ENCODE assay signal across 8 cellular contexts in the genomic region with DNA sequence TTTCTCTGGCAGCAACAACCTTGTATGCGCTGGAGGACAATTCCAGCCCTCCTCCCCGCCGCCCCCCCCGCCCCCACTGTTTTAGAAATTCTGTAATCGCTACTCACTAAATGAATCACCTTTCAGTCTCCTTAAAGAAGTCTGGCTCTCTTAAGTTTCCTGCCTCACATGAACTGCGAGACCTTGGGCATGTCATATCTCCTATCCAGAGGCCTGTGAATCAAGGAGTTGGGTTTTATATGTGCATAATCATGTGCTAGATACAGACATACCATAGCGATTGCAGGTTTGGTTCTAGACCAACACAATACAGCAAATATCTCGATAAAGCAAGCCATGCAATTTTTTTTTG. TPM values are rescaled to one million over a fixed set of nuclear protein-coding genes. Genes with fewer than 3 reads are reported as not detected.
DNase-seq lines count a peak whose midpoint lies in the region; ATAC-seq and TF ChIP-seq lines count a peak whose summit lies in the region.

No MANE protein-coding gene starts in this region.

- peak overlapping the region; percentile 88 for H3K27ac ChIP-seq in naive thymus-derived CD4-positive, alpha-beta T cell (ENCODE audit: low read depth, low read length)

- CTCF ChIA-PET in naive thymus-derived CD4-positive, alpha-beta T cell (lab: Charles Lee): no interaction called here

- POLR2A ChIA-PET in naive thymus-derived CD4-positive, alpha-beta T cell (lab: Charles Lee): interaction anchor here (0.9 to 1.1 kb wide), 4 partner anchors 136 to 1050 kb away, joined by 3 to 6 read pairs (median 3); no protein-coding TSS in a partner anchor

- H3K4me3 ChIP-seq in naive thymus-derived CD4-positive, alpha-beta T cell (ENCODE audit: low read length): peak overlapping the region; percentile 96

- no peaks in the 10 kb centered on the region for H3K9me3 ChIP-seq in naive thymus-derived CD4-positive, alpha-beta T cell (ENCODE audit: control insufficient read depth in 2 of 3, low read length in 3 of 3)

- H3K4me1 ChIP-seq in naive thymus-derived CD4-positive, alpha-beta T cell (ENCODE audit: control insufficient read depth in 2 of 2, insufficient read depth in 2 of 2, low read length in 2 of 2): peaks cover 0 to 8% of the 10 kb centered on the region in 2 donors

- no peak for DNase-seq in activated CD4-positive, alpha-beta T cell treated with anti-CD3 and anti-CD28 coated beads, Interleukin-2, amount 10 ng/mL, durations not matched to agents 24 days and 14 days
- no peak for DNase-seq in activated CD4-positive, alpha-beta T cell treated with anti-CD3 and anti-CD28 coated beads for 4 hours
- DNase-seq in naive thymus-derived CD4-positive, alpha-beta T cell: peak in 1 of 9 donors; percentile 3
- no peak for DNase-seq in NCI-H1092 treated with DMSO at 0.1 percent for 48 hours (lab: John Stamatoyannopoulos, UW)
- DNase-seq in SK-N-DZ (ENCODE audit: low spot score): no peak
- DNase-seq in AG08396 (ENCODE audit: low spot score): no peak

- H3K4me3 Mint-ChIP-seq in activated CD4-positive, alpha-beta T cell treated with anti-CD3 and anti-CD28 coated beads, Interleukin-2, amount 10 ng/mL, durations not matched to agents 24 days and 14 days: peak overlapping the region; percentile 95
- H3K4me3 Mint-ChIP-seq in brain: peak overlapping the region; percentile 92 to 99 (median 96)
- peak overlapping the region; percentile 91 to 98 (median 95) for H3K4me3 Mint-ChIP-seq in naive thymus-derived CD4-positive, alpha-beta T cell

- H3K9me3 Mint-ChIP-seq in activated CD4-positive, alpha-beta T cell treated with anti-CD3 and anti-CD28 coated beads, Interleukin-2, amount 10 ng/mL, durations not matched to agents 24 days and 14 days: peaks cover 7% of the 10 kb centered on the region
- no peaks in the 10 kb centered on the region for H3K9me3 Mint-ChIP-seq in brain
- no peaks in the 10 kb centered on the region for H3K9me3 Mint-ChIP-seq in naive thymus-derived CD4-positive, alpha-beta T cell

- peaks cover 0 to 25% (median 0%) of the 10 kb centered on the region in 3 experiments for H3K36me3 ChIP-seq in naive thymus-derived CD4-positive, alpha-beta T cell (ENCODE audit: control insufficient read depth in 2 of 3, insufficient read depth in 3 of 3, low read length in 3 of 3)

- H3K36me3 Mint-ChIP-seq in activated CD4-positive, alpha-beta T cell treated with anti-CD3 and anti-CD28 coated beads, Interleukin-2, amount 10 ng/mL, durations not matched to agents 24 days and 14 days (ENCODE audit: low read depth): peaks cover 24% of the 10 kb centered on the region
- H3K36me3 Mint-ChIP-seq in brain: peaks cover 14% of the 10 kb centered on the region
- peaks cover 6 to 22% (median 16%) of the 10 kb centered on the region in 5 donors for H3K36me3 Mint-ChIP-seq in naive thymus-derived CD4-positive, alpha-beta T cell

- H3K27me3 ChIP-seq in naive thymus-derived CD4-positive, alpha-beta T cell (ENCODE audit: control insufficient read depth in 2 of 2, insufficient read depth in 2 of 2, low read length in 2 of 2): no peaks in the 10 kb centered on the region

- peak; percentile 11 for ATAC-seq in HG03439 (IDR thresholded peaks at IDR 0.05; ENCODE audit: unreplicated experiment)
- no peak for ATAC-seq in naive thymus-derived CD4-positive, alpha-beta T cell

- H3K4me1 Mint-ChIP-seq in activated CD4-positive, alpha-beta T cell treated with anti-CD3 and anti-CD28 coated beads, Interleukin-2, amount 10 ng/mL, durations not matched to agents 24 days and 14 days: peaks cover 15% of the 10 kb centered on the region
- H3K4me1 Mint-ChIP-seq in brain: peaks cover 37% of the 10 kb centered on the region
- peaks cover 12 to 57% (median 36%) of the 10 kb centered on the region in 7 donors for H3K4me1 Mint-ChIP-seq in naive thymus-derived CD4-positive, alpha-beta T cell

- H3K27ac Mint-ChIP-seq in activated CD4-positive, alpha-beta T cell treated with anti-CD3 and anti-CD28 coated beads, Interleukin-2, amount 10 ng/mL, durations not matched to agents 24 days and 14 days: peak overlapping the region; percentile 58
- peak overlapping the region in 4 of 5 experiments; percentile 92 to 94 (median 92) for H3K27ac Mint-ChIP-seq in brain
- H3K27ac Mint-ChIP-seq in naive thymus-derived CD4-positive, alpha-beta T cell: peak overlapping the region; percentile 84 to 98 (median 93)

- no peak for TF ChIP-seq CTCF in brain (conservative IDR thresholded peaks at IDR 0.05)

- intact Hi-C loops in activated CD4-positive, alpha-beta T cell treated with anti-CD3 and anti-CD28 coated beads, Interleukin-2, amount 10 ng/mL, durations not matched to agents 24 days and 14 days (cut with micrococcal nuclease): loop anchor here (1.0 kb wide), 2 partner anchors 44 to 174 kb away; no protein-coding TSS in a partner anchor
- intact Hi-C loops in naive thymus-derived CD4-positive, alpha-beta T cell (cut with micrococcal nuclease): loop anchor here (1.0 to 5.0 kb wide), 14 partner anchors 44 to 1968 kb away; a partner anchor contains a TSS

- H3K27me3 Mint-ChIP-seq in activated CD4-positive, alpha-beta T cell treated with anti-CD3 and anti-CD28 coated beads, Interleukin-2, amount 10 ng/mL, durations not matched to agents 24 days and 14 days: peaks cover 2% of the 10 kb centered on the region
- H3K27me3 Mint-ChIP-seq in brain: peaks cover 4% of the 10 kb centered on the region
- H3K27me3 Mint-ChIP-seq in naive thymus-derived CD4-positive, alpha-beta T cell: peaks cover 0 to 2% (median 0%) of the 10 kb centered on the region in 5 donors

RNA-seq across cellular contexts. Expression of a gene that starts 0.3 kb away (rescaled TPM):
- 44.2 and 51.6 TPM in 2 replicates for total RNA-seq in activated CD4-positive, alpha-beta T cell treated with anti-CD3 and anti-CD28 coated beads, Interleukin-2, amount 10 ng/mL, durations not matched to agents 24 days and 14 days
- 74.0 TPM for polyA plus RNA-seq in brain (ENCODE audit: insufficient read depth, low read depth, low replicate concordance)
- total RNA-seq in naive thymus-derived CD4-positive, alpha-beta T cell: 10 to 100 TPM; 17.5 to 54.1 (median 44.3) TPM
- 10 to 100 TPM; 17.9 to 54.9 TPM for polyA plus RNA-seq in naive thymus-derived CD4-positive, alpha-beta T cell
- polyA plus RNA-seq in SK-N-DZ (2014; cell fraction: cytosol; rRNA removed): 18.9 TPM in 2 replicates
- polyA plus RNA-seq in SK-N-DZ (2014; cell fraction: nucleus; rRNA removed): 13.7 and 14.9 TPM in 2 replicates
